24 cellular contexts compared by ENCODE assay signal in the genomic region with DNA sequence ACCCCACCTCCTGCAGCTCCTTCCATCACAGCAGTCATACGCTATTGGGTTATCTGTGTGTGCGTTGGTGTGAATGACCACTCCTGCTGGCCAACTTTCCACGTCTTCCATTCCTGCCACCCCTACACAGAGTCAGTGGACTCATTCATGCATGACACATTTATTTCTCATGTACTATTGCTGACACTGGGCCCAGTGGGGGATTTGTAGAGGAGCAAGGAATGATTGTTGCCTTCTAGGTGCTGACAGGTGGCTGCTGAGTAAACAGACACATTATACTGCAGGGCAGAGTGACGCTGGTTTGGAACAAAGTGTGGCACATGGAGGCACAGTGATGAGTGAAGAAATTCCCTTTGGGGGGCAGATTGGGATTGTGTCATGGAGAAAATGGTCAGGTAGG.
DNase-seq lines count a peak whose midpoint lies in the region; ATAC-seq, FAIRE-seq and TF ChIP-seq lines count a peak whose summit lies in the region.
"Had no signal": no experiment of that assay in that cellular context is flagged by ENCODE, and none has a peak within 500 bp of the region (broad histone marks: within the 10 kb centered on the region; RNA-seq: fewer than 3 reads in every experiment).

No MANE protein-coding gene starts in this region.

- WGBS in H1 (ENCODE audit: extremely low coverage in 1 of 2, insufficient coverage in 1 of 2, insufficient read length in 1 of 2, insufficient replicate concordance in 2 of 2, low coverage in 1 of 2, low lambda C conversion rate in 2 of 2, missing lambda C conversion rate in 1 of 2), 2 experiments, result 91% methylated on average over 4 of the region's 4 CpGs; no CpG with 5 or more reads in 1 of the 2 experiments

- H4K8ac ChIP-seq in H1 (ENCODE audit: extremely low read depth, insufficient read depth, low read length), result no peak overlapping the region

- H2BK15ac ChIP-seq in H1 (ENCODE audit: low read length), result 0 out of 2 replicates have a peak overlapping the region, but pooled peaks have one; percentile 8

- H3K9me3 Mint-ChIP-seq in Caco-2 (ENCODE audit: unreplicated experiment), result no peaks in the 10 kb centered on the region
- H3K9me3 Mint-ChIP-seq: activated naive CD4-positive, alpha-beta T cell treated with anti-CD3 and anti-CD28 coated beads, Interleukin-2, amount 10 ng/mL, durations not matched to agents 7 days and 5 days; endodermal cell; T-helper 1 cell treated with Interleukin-12 subunit alpha and Interleukin-12 subunit beta and Interleukin-4 antibody, amounts not matched to agents 30 μg/mL and 1 μg/mL, for 36 hours had no signal

- peak overlapping the region; percentile 4 for H3K27ac Mint-ChIP-seq in Caco-2 (ENCODE audit: unreplicated experiment)
- H3K27ac Mint-ChIP-seq: activated naive CD4-positive, alpha-beta T cell treated with anti-CD3 and anti-CD28 coated beads, Interleukin-2, amount 10 ng/mL, durations not matched to agents 7 days and 5 days; endodermal cell; T-helper 1 cell treated with Interleukin-12 subunit alpha and Interleukin-12 subunit beta and Interleukin-4 antibody, amounts not matched to agents 30 μg/mL and 1 μg/mL, for 36 hours had no signal

- H3K27me3 ChIP-seq in Caco-2 (replicated peaks; ENCODE audit: control insufficient read depth, insufficient read depth, low read length) (no peaks in the 10 kb centered on the region), H1 (replicated peaks in 1 of 4; ENCODE audit: control insufficient read depth in 3 of 4, extremely low read depth in 1 of 4, insufficient read depth in 3 of 4, low read length in 3 of 4) (no peaks in the 10 kb centered on the region), uterus (no peaks in the 10 kb centered on the region)
- H3K27me3 ChIP-seq: heart right ventricle had no signal

- 0 out of 2 replicates have a peak, but pooled peaks cover 1% of the 10 kb centered on the region for H3K36me3 ChIP-seq in Caco-2 (ENCODE audit: control insufficient read depth, insufficient read depth, low read length)
- no peaks in the 10 kb centered on the region for H3K36me3 ChIP-seq in HEK293 (ENCODE audit: control insufficient read depth in 2 of 2, insufficient read depth in 1 of 2, low read length in 2 of 2)
- H3K36me3 ChIP-seq in H1 (ENCODE audit: control insufficient read depth in 2 of 4, insufficient read depth in 4 of 4, low read length in 3 of 4), result no peaks in the 10 kb centered on the region
- no peaks in the 10 kb centered on the region for H3K36me3 ChIP-seq in uterus
- H3K36me3 ChIP-seq: prostate gland had no signal

- no peak for TF ChIP-seq CTCF in Caco-2 (IDR thresholded peaks at IDR 0.05; ENCODE audit: insufficient read depth in 1 of 2, low read depth in 1 of 2, low read length in 1 of 2, severe bottlenecking in 1 of 2, unreplicated experiment in 1 of 2)
- no peak for TF ChIP-seq CTCF in HEK293 (tag by site-specific recombination; IDR thresholded peaks at IDR 0.05)
- TF ChIP-seq CTCF in H1 (IDR thresholded peaks at IDR 0.05; ENCODE audit: control extremely low read depth in 1 of 3, insufficient read depth in 1 of 3, low read depth in 1 of 3, low read length in 3 of 3), result no peak
- no peak for TF ChIP-seq CTCF in uterus (IDR thresholded peaks at IDR 0.05)

- H3K36me3 Mint-ChIP-seq in Caco-2 (ENCODE audit: insufficient read depth, unreplicated experiment), result peaks cover 5% of the 10 kb centered on the region
- H3K36me3 Mint-ChIP-seq: activated naive CD4-positive, alpha-beta T cell treated with anti-CD3 and anti-CD28 coated beads, Interleukin-2, amount 10 ng/mL, durations not matched to agents 7 days and 5 days had no signal

- H3K18ac ChIP-seq in H1 (ENCODE audit: extremely low read depth, low read length), result no peak overlapping the region

- H3K4ac ChIP-seq in H1 (replicated peaks; ENCODE audit: insufficient read length, low read depth, low read length), result no peak overlapping the region

- no peak overlapping the region for H3K4me2 ChIP-seq in H1 (ENCODE audit: insufficient read depth in 1 of 2, low read depth in 2 of 2, low read length in 2 of 2)

- H3K4me1 Mint-ChIP-seq in Caco-2 (ENCODE audit: low read depth, unreplicated experiment), result peaks cover 59% of the 10 kb centered on the region
- H3K4me1 Mint-ChIP-seq: activated naive CD4-positive, alpha-beta T cell treated with anti-CD3 and anti-CD28 coated beads, Interleukin-2, amount 10 ng/mL, durations not matched to agents 7 days and 5 days had no signal

- no peak overlapping the region for H2BK20ac ChIP-seq in H1 (ENCODE audit: low read length)

- no peak overlapping the region for H2AK5ac ChIP-seq in H1 (ENCODE audit: low read depth, low read length)

- BruUV-seq in Caco-2 (replicated peaks; lab: Mats Ljungman, UMichigan), result no TSS peak

- H3K14ac ChIP-seq in H1 (ENCODE audit: insufficient read length), result no peak overlapping the region

- no peak for ATAC-seq in HG03045 (IDR thresholded peaks at IDR 0.05; ENCODE audit: unreplicated experiment)
- ATAC-seq: heart right ventricle, Right ventricle myocardium inferior had no signal

- no peak overlapping the region for H2BK120ac ChIP-seq in H1 (replicated peaks; ENCODE audit: low read depth, low read length)

- no peak overlapping the region for H2BK5ac ChIP-seq in H1 (ENCODE audit: low read depth, low read length)

- H3K27me3 Mint-ChIP-seq in Caco-2 (ENCODE audit: insufficient read depth, unreplicated experiment), result no peaks in the 10 kb centered on the region

- no peak overlapping the region for H4K91ac ChIP-seq in H1 (replicated peaks; ENCODE audit: insufficient read length, low read length)

- POLR2A ChIA-PET in Caco-2 (lab: Charles Lee), result no interaction called here
- POLR2A ChIA-PET in HEK293 (lab: Yijun Ruan, JAX), result no interaction called here
- POLR2A ChIA-PET in H1 (lab: Charles Lee; ENCODE audit: partially characterized antibody), result no interaction called here

- H3K23me2 ChIP-seq in H1 (ENCODE audit: low read depth, low read length), result no peaks in the 10 kb centered on the region; the same call in 1 of the 2 replicates

- DNase-seq in Caco-2 (no peak), NCI-H345 treated with DMSO at 0.1 percent for 48 hours (lab: John Stamatoyannopoulos, UW; ENCODE audit: unreplicated experiment) (peak; percentile 73), H1 (ENCODE audit: low read depth in 1 of 2, low spot score in 2 of 2) (no peak), NCI-H524 (lab: John Stamatoyannopoulos, UW) (no peak), NCI-H446 (lab: John Stamatoyannopoulos, UW) (no peak), uterus (no peak)
- DNase-seq: activated CD4-positive, alpha-beta T cell treated with anti-CD3 and anti-CD28 coated beads, Interleukin-2, amount 50 U/mL, for 4 hours; activated naive CD4-positive, alpha-beta T cell treated with anti-CD3 and anti-CD28 coated beads, Interleukin-2, amount 10 ng/mL, durations not matched to agents 7 days and 5 days; activated T-cell treated with anti-CD3 and anti-CD28 coated beads, Interleukin-2, amount 50 U/mL, for 1 hour; endodermal cell; HCEC 1CT; heart right ventricle; Kasumi-1; mesendoderm; NCI-H1436; stimulated activated CD8-positive, alpha-beta memory T cell treated with anti-CD3 and anti-CD28 coated beads, Interleukin-4, amount 100 ng/mL, for 48 hours had no signal

- TF ChIP-seq POLR2A in H1 (IDR thresholded peaks at IDR 0.05; ENCODE audit: control extremely low read depth in 1 of 2, low read depth in 2 of 2, low read length in 2 of 2) (no peak), uterus (IDR thresholded peaks at IDR 0.05) (no peak)

- H3K79me2 ChIP-seq in H1 (ENCODE audit: control insufficient read depth in 1 of 2, insufficient read depth in 2 of 2, low read length in 2 of 2), result no peaks in the 10 kb centered on the region

- H3K27ac ChIP-seq in HEK293 (ENCODE audit: extremely low read depth, low read depth, low read length), result no peak overlapping the region
- no peak overlapping the region for H3K27ac ChIP-seq in H1 (ENCODE audit: low read depth, low read length)
- no peak overlapping the region for H3K27ac ChIP-seq in uterus
- H3K27ac ChIP-seq: heart right ventricle, prostate gland, VCaP had no signal

- no peak overlapping the region for H4K5ac ChIP-seq in H1 (ENCODE audit: insufficient read length, low read depth, low read length)

- H3K9me3 ChIP-seq in Caco-2, result no peaks in the 10 kb centered on the region
- H3K9me3 ChIP-seq in HEK293 (ENCODE audit: control insufficient read depth, insufficient read depth, low read depth, low read length), result no peaks in the 10 kb centered on the region
- no peaks in the 10 kb centered on the region for H3K9me3 ChIP-seq in H1 (ENCODE audit: insufficient read depth in 2 of 2, low read depth in 1 of 2, low read length in 1 of 2)
- H3K9me3 ChIP-seq in uterus, result no peaks in the 10 kb centered on the region
- H3K9me3 ChIP-seq: heart right ventricle, prostate gland had no signal

- no peak overlapping the region for H3K4me3 Mint-ChIP-seq in Caco-2 (ENCODE audit: unreplicated experiment)
- H3K4me3 Mint-ChIP-seq: activated naive CD4-positive, alpha-beta T cell treated with anti-CD3 and anti-CD28 coated beads, Interleukin-2, amount 10 ng/mL, durations not matched to agents 7 days and 5 days; endodermal cell; T-helper 1 cell treated with Interleukin-12 subunit alpha and Interleukin-12 subunit beta and Interleukin-4 antibody, amounts not matched to agents 30 μg/mL and 1 μg/mL, for 36 hours had no signal

- no peak for TF ChIP-seq RAD21 in H1 (IDR thresholded peaks at IDR 0.05 in 1 of 2, conservative IDR thresholded peaks at IDR 0.05 in 1 of 2; ENCODE audit: low read depth in 2 of 2, low read length in 2 of 2)

- CTCF ChIA-PET in Caco-2 (lab: Charles Lee), result no interaction called here
- CTCF ChIA-PET in HEK293 (lab: Yijun Ruan, JAX), result interaction anchor here (0.6 kb wide), 1 partner anchor 430 kb away, joined by 4 read pairs; no protein-coding TSS in a partner anchor
- CTCF ChIA-PET in H1 (lab: Charles Lee; ENCODE audit: partially characterized antibody), result interaction anchor here (0.6 to 0.8 kb wide), 3 partner anchors 18 to 620 kb away, joined by 3 to 4 read pairs (median 3); no protein-coding TSS in a partner anchor

- H3K4me1 ChIP-seq in Caco-2 (peaks cover 62% of the 10 kb centered on the region), HEK293 (ENCODE audit: control insufficient read depth, insufficient read depth, low read length) (peaks cover 6% of the 10 kb centered on the region; the same call in 1 of the 2 replicates), H1 (replicated peaks in 1 of 4; ENCODE audit: control insufficient read depth in 3 of 4, insufficient read depth in 4 of 4, low read length in 3 of 4) (no peaks in the 10 kb centered on the region), uterus (peaks cover 0 to 6% of the 10 kb centered on the region in 2 donors)
- H3K4me1 ChIP-seq: prostate gland had no signal

- no peaks in the 10 kb centered on the region for H4K20me1 ChIP-seq in H1 (replicated peaks in 1 of 2; ENCODE audit: control insufficient read depth in 1 of 2, insufficient read depth in 2 of 2, low read length in 2 of 2)

- H2AFZ ChIP-seq in H1 (ENCODE audit: low read length), result no peak overlapping the region

- TF ChIP-seq EP300 in H1 (IDR thresholded peaks at IDR 0.05; ENCODE audit: borderline replicate concordance in 1 of 2, low read depth in 2 of 2, low read length in 2 of 2), result no peak

- no peak overlapping the region for H3K23ac ChIP-seq in H1 (ENCODE audit: insufficient read length)

- H2BK12ac ChIP-seq in H1 (ENCODE audit: low read depth, low read length), result no peak overlapping the region

- no peak overlapping the region for H3K9ac ChIP-seq in H1 (replicated peaks in 1 of 4; ENCODE audit: extremely low read depth in 1 of 4, low read depth in 3 of 4, low read length in 3 of 4)

- no peak overlapping the region for H3K56ac ChIP-seq in H1 (replicated peaks; ENCODE audit: insufficient read length, low read depth, low read length)

- intact Hi-C loops in Caco-2 (cut with micrococcal nuclease; ENCODE audit: unreplicated experiment), result no loop called here
- intact Hi-C loops in uterus (cut with DNase I; ENCODE audit: low total_unique reads), result no loop called here

- H3K4me3 ChIP-seq in Caco-2 (ENCODE audit: low read depth, low read length), result no peak overlapping the region
- no peak overlapping the region for H3K4me3 ChIP-seq in HEK293 (ENCODE audit: low read depth, low read length)
- H3K4me3 ChIP-seq in H1 (ENCODE audit: extremely low read depth in 1 of 4, insufficient read depth in 2 of 4, low read depth in 3 of 4, low read length in 4 of 4), result no peak overlapping the region
- H3K4me3 ChIP-seq in uterus, result no peak overlapping the region
- H3K4me3 ChIP-seq: heart right ventricle, prostate gland had no signal

- FAIRE-seq in H1 (lab: Jason Lieb, UNC), result no peak
- FAIRE-seq: G401.6, urothelium cell line had no signal

- H3K79me1 ChIP-seq in H1 (ENCODE audit: low read depth, low read length), result no peaks in the 10 kb centered on the region
